Comparison of ENCODE assay signal across 12 cellular contexts in the genomic region with DNA sequence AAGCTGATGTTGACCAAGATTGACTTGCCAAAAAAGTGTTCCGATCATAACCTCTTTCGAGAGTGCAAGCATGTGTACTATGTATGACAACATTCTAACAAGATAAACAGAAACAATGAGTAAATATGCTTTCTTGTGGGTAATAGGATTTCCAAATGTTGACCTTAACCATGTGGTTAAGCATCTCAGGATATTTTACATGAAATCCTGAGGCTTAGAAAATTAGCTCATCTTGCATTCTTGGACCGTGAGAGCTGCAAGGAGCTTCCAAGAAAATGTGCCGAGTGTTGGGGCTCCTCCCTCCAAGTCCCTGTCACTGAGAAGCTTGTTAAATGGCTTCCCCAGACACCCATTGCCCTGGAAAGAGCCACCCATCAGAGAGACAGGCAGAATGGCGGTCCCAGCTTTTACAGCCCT. TPM values are rescaled to one million over a fixed set of nuclear protein-coding genes. Genes with fewer than 3 reads are reported as not detected.
A peak's percentile ranks its signal among the peaks of the same experiment; 100 is the strongest.
DNase-seq lines count a peak whose midpoint lies in the region; ATAC-seq, FAIRE-seq and TF ChIP-seq lines count a peak whose summit lies in the region.
"Had no signal": no experiment of that assay in that cellular context is flagged by ENCODE, and none has a peak within 500 bp of the region (broad histone marks: within the 10 kb centered on the region; RNA-seq: fewer than 3 reads in every experiment).

No MANE protein-coding gene starts in this region.

- H3K4me1 Mint-ChIP-seq in activated naive CD8-positive, alpha-beta T cell treated with anti-CD3 and anti-CD28 coated beads for 36 hours, result no peaks in the 10 kb centered on the region

- no peaks in the 10 kb centered on the region for H3K9me3 Mint-ChIP-seq in activated naive CD8-positive, alpha-beta T cell treated with anti-CD3 and anti-CD28 coated beads for 36 hours
- H3K9me3 Mint-ChIP-seq: activated T-helper 1 cell treated with anti-CD3 and anti-CD28 coated beads, Interleukin-12 subunit alpha, Interleukin-12 subunit beta, Interleukin-2, Interleukin-4 antibody, amounts not matched to agents 30 ng/mL and 10 ng/mL and 1 ng/mL, durations not matched to agents 14 hours and 24 hours and 36 hours had no signal

- TF ChIP-seq POLR2A in IMR-90 (IDR thresholded peaks at IDR 0.05; ENCODE audit: low read depth, low read length) (no peak), transverse colon (IDR thresholded peaks at IDR 0.05) (no peak)

- H3K27me3 ChIP-seq in IMR-90 (ENCODE audit: control insufficient read depth, insufficient read depth, low read length) (peaks cover 2% of the 10 kb centered on the region; the same call in 1 of the 2 replicates), mesenchymal stem cell (ENCODE audit: control insufficient read depth in 1 of 2, insufficient read depth in 1 of 2, low read length in 2 of 2) (peaks cover 0 to 4% of the 10 kb centered on the region in 2 experiments), transverse colon (no peaks in the 10 kb centered on the region)

- no peaks in the 10 kb centered on the region for H3K9me3 ChIP-seq in IMR-90 (ENCODE audit: control insufficient read depth, insufficient read depth, low read length)
- H3K9me3 ChIP-seq in mesenchymal stem cell (ENCODE audit: control insufficient read depth, low read length), result no peaks in the 10 kb centered on the region
- no peaks in the 10 kb centered on the region for H3K9me3 ChIP-seq in transverse colon

- no peaks in the 10 kb centered on the region for H3K9me1 ChIP-seq in IMR-90 (ENCODE audit: insufficient read depth, low read length)

- H3K4me2 ChIP-seq in IMR-90 (ENCODE audit: low read depth, low read length) (peak overlapping the region; percentile 41), mesenchymal stem cell (ENCODE audit: low read length, poor library complexity, severe bottlenecking) (no peak overlapping the region)

- H3K36me3 Mint-ChIP-seq in activated naive CD8-positive, alpha-beta T cell treated with anti-CD3 and anti-CD28 coated beads for 36 hours, result peaks cover 2% of the 10 kb centered on the region

- no peaks in the 10 kb centered on the region for H3K27me3 Mint-ChIP-seq in activated naive CD8-positive, alpha-beta T cell treated with anti-CD3 and anti-CD28 coated beads for 36 hours

- H3K4me3 Mint-ChIP-seq in activated naive CD8-positive, alpha-beta T cell treated with anti-CD3 and anti-CD28 coated beads for 36 hours, result no peak overlapping the region
- H3K4me3 Mint-ChIP-seq: activated T-helper 1 cell treated with anti-CD3 and anti-CD28 coated beads, Interleukin-12 subunit alpha, Interleukin-12 subunit beta, Interleukin-2, Interleukin-4 antibody, amounts not matched to agents 30 ng/mL and 10 ng/mL and 1 ng/mL, durations not matched to agents 14 hours and 24 hours and 36 hours had no signal

- FAIRE-seq in endometrium (lab: Jason Lieb, UNC), result peak; percentile 71

- TF ChIP-seq EP300 in transverse colon (IDR thresholded peaks at IDR 0.05; ENCODE audit: low read depth), result no peak

- peak overlapping the region; percentile 85; the same call in 1 of the 2 replicates for H3K27ac ChIP-seq in IMR-90 (ENCODE audit: insufficient read depth, low read length)
- H3K27ac ChIP-seq in mesenchymal stem cell (ENCODE audit: low read length, poor library complexity, severe bottlenecking), result no peak overlapping the region
- peak overlapping the region; percentile 64 to 79 (median 73) for H3K27ac ChIP-seq in transverse colon

- TF ChIP-seq RAD21 in IMR-90 (IDR thresholded peaks at IDR 0.05; ENCODE audit: low read length), result no peak

- no peak overlapping the region for H3K14ac ChIP-seq in IMR-90 (replicated peaks; ENCODE audit: low read depth, low read length)
- H3K14ac ChIP-seq in mesenchymal stem cell (ENCODE audit: low read length in 2 of 2), result no peak overlapping the region

- peak; percentile 67 for ATAC-seq in IMR-90 (ENCODE audit: low read depth)

- H2BK120ac ChIP-seq in IMR-90 (ENCODE audit: low read depth, low read length) (no peak overlapping the region), mesenchymal stem cell (ENCODE audit: low read depth, low read length) (no peak overlapping the region)

- H3K9ac ChIP-seq in IMR-90 (ENCODE audit: low read depth, low read length), result no peak overlapping the region
- peak overlapping the region; percentile 14 for H3K9ac ChIP-seq in mesenchymal stem cell (ENCODE audit: low read length)

- H3K36me3 ChIP-seq in IMR-90 (ENCODE audit: control insufficient read depth, insufficient read depth, low read length), result no peaks in the 10 kb centered on the region
- no peaks in the 10 kb centered on the region for H3K36me3 ChIP-seq in mesenchymal stem cell (ENCODE audit: control insufficient read depth in 1 of 2, insufficient read depth in 2 of 2, low read depth in 1 of 2, low read length in 2 of 2)
- H3K36me3 ChIP-seq in transverse colon, result no peaks in the 10 kb centered on the region

- no peak overlapping the region for H2AK9ac ChIP-seq in IMR-90 (replicated peaks; ENCODE audit: low read depth, low read length, poor library complexity)

- no peak overlapping the region for H3K27ac Mint-ChIP-seq in activated naive CD8-positive, alpha-beta T cell treated with anti-CD3 and anti-CD28 coated beads for 36 hours
- H3K27ac Mint-ChIP-seq: activated T-helper 1 cell treated with anti-CD3 and anti-CD28 coated beads, Interleukin-12 subunit alpha, Interleukin-12 subunit beta, Interleukin-2, Interleukin-4 antibody, amounts not matched to agents 30 ng/mL and 10 ng/mL and 1 ng/mL, durations not matched to agents 14 hours and 24 hours and 36 hours had no signal

- no peak overlapping the region for H2AFZ ChIP-seq in IMR-90 (replicated peaks; ENCODE audit: low read length, poor library complexity)
- H2AFZ ChIP-seq in mesenchymal stem cell (ENCODE audit: low read depth, low read length), result no peak overlapping the region

- TF ChIP-seq CTCF in IMR-90 (conservative IDR thresholded peaks at IDR 0.05; ENCODE audit: low read depth, low read length) (no peak), transverse colon (IDR thresholded peaks at IDR 0.05) (no peak)

- no peak overlapping the region for H3K56ac ChIP-seq in IMR-90 (ENCODE audit: extremely low read depth, insufficient read depth, low read length)

- H3K79me1 ChIP-seq in IMR-90 (ENCODE audit: low read depth in 1 of 2, low read length in 2 of 2), result no peaks in the 10 kb centered on the region
- H3K79me1 ChIP-seq in mesenchymal stem cell (replicated peaks; ENCODE audit: low read length, poor library complexity, severe bottlenecking), result no peaks in the 10 kb centered on the region

- H4K5ac ChIP-seq in IMR-90 (ENCODE audit: low read depth, low read length), result no peak overlapping the region; the same call in 1 of the 2 replicates

- H3K4me3 ChIP-seq in IMR-90 (ENCODE audit: insufficient read depth, low read depth, low read length) (no peak overlapping the region), mesenchymal stem cell (ENCODE audit: insufficient read depth in 1 of 2, low read depth in 1 of 2, low read length in 2 of 2) (no peak overlapping the region), transverse colon (no peak overlapping the region)

- intact Hi-C loops in IMR-90 (cut with micrococcal nuclease) (no loop called here), transverse colon (cut with DNase I; ENCODE audit: low total_unique reads) (no loop called here)

- WGBS in IMR-90 (ENCODE audit: extremely low coverage in 2 of 2, insufficient read length in 1 of 2), 2 experiments, result no CpG with 5 or more reads among the region's 5 CpGs
- WGBS in mesenchymal stem cell, result 47% methylated on average over 4 of the region's 5 CpGs
- WGBS in transverse colon (ENCODE audit: low coverage in 1 of 2), 2 donors, result 51 to 71% methylated on average over 3 to 5 of the region's 5 CpGs

- no peak overlapping the region for H3K23ac ChIP-seq in IMR-90 (ENCODE audit: low read depth, low read length)
- no peak overlapping the region for H3K23ac ChIP-seq in mesenchymal stem cell (ENCODE audit: low read length in 2 of 2)

- H4K20me1 ChIP-seq in IMR-90 (ENCODE audit: insufficient read depth, low read length), result 0 out of 2 replicates have a peak, but pooled peaks cover 4% of the 10 kb centered on the region

- H2AK5ac ChIP-seq in IMR-90 (ENCODE audit: low read depth, low read length), result no peak overlapping the region
- H2AK5ac ChIP-seq in mesenchymal stem cell (ENCODE audit: low read length, severe bottlenecking), result no peak overlapping the region

- H4K91ac ChIP-seq in IMR-90 (ENCODE audit: insufficient read depth, low read depth, low read length) (no peak overlapping the region), mesenchymal stem cell (ENCODE audit: low read length) (no peak overlapping the region)

- BruUV-seq in IMR-90 (replicated peaks; lab: Mats Ljungman, UMichigan), result no TSS peak

- H3K4me1 ChIP-seq in IMR-90 (ENCODE audit: control insufficient read depth, insufficient read depth, low read length), result peaks cover 13% of the 10 kb centered on the region; the same call in 1 of the 2 replicates
- no peaks in the 10 kb centered on the region for H3K4me1 ChIP-seq in mesenchymal stem cell (ENCODE audit: control insufficient read depth, insufficient read depth, low read depth, low read length)
- peaks cover 0 to 9% (median 4%) of the 10 kb centered on the region in 4 donors for H3K4me1 ChIP-seq in transverse colon

- POLR2A ChIA-PET in IMR-90 (lab: Charles Lee; ENCODE audit: unreplicated experiment), result interaction anchor here (0.5 kb wide), 1 partner anchor 191 kb away, joined by 6 read pairs; no protein-coding TSS in a partner anchor

- H2BK15ac ChIP-seq in IMR-90 (ENCODE audit: low read depth, low read length) (no peak overlapping the region), mesenchymal stem cell (ENCODE audit: low read depth, poor library complexity, severe bottlenecking) (no peak overlapping the region)

- H2BK5ac ChIP-seq in IMR-90 (ENCODE audit: low read depth, low read length, poor library complexity, severe bottlenecking) (no peak overlapping the region), mesenchymal stem cell (ENCODE audit: low read depth, low read length, poor library complexity, severe bottlenecking) (no peak overlapping the region)

- H2BK12ac ChIP-seq in mesenchymal stem cell (ENCODE audit: low read length in 2 of 2), result no peak overlapping the region

- peak; percentile 64 for DNase-seq in IMR-90
- DNase-seq in mesenchymal stem cell, result peak; percentile 78
- DNase-seq in transverse colon, result peak; percentile 22
- no peak for DNase-seq in stimulated activated CD4-positive, alpha-beta T cell treated with anti-CD3 and anti-CD28 coated beads, Interleukin-15, amount 100 ng/mL, for 24 hours
- no peak for DNase-seq in NCI-H526 (lab: John Stamatoyannopoulos, UW)
- DNase-seq in activated naive CD8-positive, alpha-beta T cell treated with anti-CD3 and anti-CD28 coated beads for 36 hours, result no peak
- DNase-seq: DMS153; KBM-7; NCI-H446; stimulated activated naive CD4-positive, alpha-beta T cell treated with Interleukin-2 at 50 U/mL for 16 hours had no signal

- peak overlapping the region; percentile 57; the same call in 1 of the 2 replicates for H3K18ac ChIP-seq in IMR-90 (ENCODE audit: low read depth, low read length)
- H3K18ac ChIP-seq in mesenchymal stem cell (ENCODE audit: low read depth in 1 of 2, low read length in 2 of 2), result no peak overlapping the region

- no peak overlapping the region for H4K8ac ChIP-seq in IMR-90 (ENCODE audit: low read depth in 2 of 2, low read length in 2 of 2)
- H4K8ac ChIP-seq in mesenchymal stem cell (ENCODE audit: low read length), result no peak overlapping the region

- dilution Hi-C loops in IMR-90 (cut with HindIII; ENCODE audit: low sequenced_read_pairs, unreplicated experiment), result no loop called here

- in situ Hi-C loops in IMR-90 (cut with MboI; ENCODE audit: low sequenced_read_pairs) (no loop called here), transverse colon (cut with MboI; ENCODE audit: low pct_ligation_motif_present in 1 of 4, low pct_unique_long_range_greater_than_20kb in 1 of 4, low sequenced_read_pairs in 3 of 4) (no loop called here)

- H3K4ac ChIP-seq in IMR-90 (ENCODE audit: low read depth, low read length) (no peak overlapping the region), mesenchymal stem cell (ENCODE audit: low read depth in 1 of 2, low read length in 2 of 2) (no peak overlapping the region)

- CTCF ChIA-PET in IMR-90 (lab: Yijun Ruan, JAX), result interaction anchor here (1.2 kb wide), 1 partner anchor 56 kb away, joined by 4 read pairs; no protein-coding TSS in a partner anchor

- no peak overlapping the region for H2BK20ac ChIP-seq in IMR-90 (ENCODE audit: low read depth, low read length)

RNA-seq across cellular contexts. Expression of a gene that starts 50.1 kb away (rescaled TPM):
- total RNA-seq in IMR-90 (2012; rRNA removed) (not detected in 2 replicates), transverse colon (not detected)
- not detected in 2 replicates for polyA plus RNA-seq in IMR-90 (2012; rRNA removed)
- not detected in 2 replicates for polyA plus RNA-seq in IMR-90 (2012; cell fraction: cytosol; rRNA removed)
- 0.03 TPM in 1 of 2 replicates, not detected in the other for polyA plus RNA-seq in IMR-90 (2012; cell fraction: nucleus; rRNA removed; ENCODE audit: low replicate concordance)
- polyA plus RNA-seq in mesenchymal stem cell (2013, experiment 1 of 2), result not detected
- polyA plus RNA-seq in mesenchymal stem cell (2013, experiment 2 of 2), result not detected
- under 1 TPM in 1 of 2 experiments, not detected in 1; 0.14 TPM for total RNA-seq in activated naive CD8-positive, alpha-beta T cell treated with anti-CD3 and anti-CD28 coated beads for 36 hours

Comparison
In these comparisons a context has a peak if more than half of its experiments do, and no peak if none do; other contexts are left out.
1. DNase-seq: peak in IMR-90 (single experiment), mesenchymal stem cell (single experiment) and transverse colon (single experiment); none in stimulated activated CD4-positive, alpha-beta T cell treated with anti-CD3 and anti-CD28 coated beads, Interleukin-15, amount 100 ng/mL, for 24 hours (single experiment), NCI-H526 (0 of 2) and activated naive CD8-positive, alpha-beta T cell treated with anti-CD3 and anti-CD28 coated beads for 36 hours (single experiment).